In genomic region chr7:73828107-73828803, GRCh38 we compare ENCODE assay signal across 9 cellular contexts. TPM values are rescaled to one million over a fixed set of nuclear protein-coding genes. Genes with fewer than 3 reads are reported as not detected.
DNase-seq lines count a peak whose midpoint lies in the region; ATAC-seq and TF ChIP-seq lines count a peak whose summit lies in the region.
"Had no signal": no experiment of that assay in that cellular context is flagged by ENCODE, and none has a peak within 500 bp of the region (broad histone marks: within the 10 kb centered on the region; RNA-seq: fewer than 3 reads in every experiment).

No MANE protein-coding gene starts in this region.

- H3K9me3 ChIP-seq in spleen (no peaks in the 10 kb centered on the region), testis (no peaks in the 10 kb centered on the region)

- H3K4me3 ChIP-seq in fibroblast of pulmonary artery (replicated peaks; ENCODE audit: low read depth, low read length) = no peak overlapping the region
- H3K4me3 ChIP-seq in spleen = no peak overlapping the region
- H3K4me3 ChIP-seq in testis = no peak overlapping the region

- H3K27me3 ChIP-seq in spleen (replicated peaks in 1 of 7) (no peaks in the 10 kb centered on the region), testis (no peaks in the 10 kb centered on the region)

- DNase-seq in DMS153 treated with DMSO at 0.1 percent for 48 hours (lab: John Stamatoyannopoulos, UW; ENCODE audit: unreplicated experiment) (peak; percentile 99), NAMALWA (ENCODE audit: low spot score) (peak; percentile 60), fibroblast of pulmonary artery (ENCODE audit: low read depth) (peak; percentile 37), spleen (no peak), testis (no peak)

- H3K4me1 ChIP-seq in spleen (peaks cover 15 to 75% (median 43%) of the 10 kb centered on the region in 6 donors), testis (peaks cover 13% of the 10 kb centered on the region)

- TF ChIP-seq POLR2A in spleen (IDR thresholded peaks at IDR 0.05) (no peak), testis (IDR thresholded peaks at IDR 0.05) (no peak)

- 55 to 75% (median 68%) methylated on average over 13 to 14 of the region's 14 CpGs for WGBS in spleen, 5 donors
- 75 to 96% methylated on average over 10 to 14 of the region's 14 CpGs for WGBS in testis, 2 donors

- TF ChIP-seq CTCF in fibroblast of pulmonary artery (IDR thresholded peaks at IDR 0.05; ENCODE audit: low read length, missing control alignments) = no peak
- TF ChIP-seq CTCF in spleen (IDR thresholded peaks at IDR 0.05 in 8 of 11, conservative IDR thresholded peaks at IDR 0.05 in 3 of 11) = no peak
- no peak for TF ChIP-seq CTCF in testis (IDR thresholded peaks at IDR 0.05)

- intact Hi-C loops in spleen (cut with DNase I; ENCODE audit: low total_unique reads) = no loop called here
- intact Hi-C loops in testis (cut with DNase I; ENCODE audit: low total_unique reads) = loop anchor here (10.0 kb wide), 1 partner anchor 73 kb away; no protein-coding TSS in a partner anchor

- ATAC-seq in SK-N-SH treated with all-trans-retinoic acid at 6 μM for 48 hours = peak; percentile 90
- no peak for ATAC-seq in HG02610 (IDR thresholded peaks at IDR 0.05; ENCODE audit: unreplicated experiment)
- ATAC-seq in GM21528 (IDR thresholded peaks at IDR 0.05; ENCODE audit: low FRiP score, unreplicated experiment) = no peak

- H3K36me3 ChIP-seq in spleen (no peaks in the 10 kb centered on the region), testis (ENCODE audit: low read depth, missing control alignments) (no peaks in the 10 kb centered on the region)

- peak overlapping the region in 6 of 8 donors; percentile 21 to 46 (median 38) for H3K27ac ChIP-seq in spleen
- no peak overlapping the region for H3K27ac ChIP-seq in testis

TF ChIP-seq in SK-N-SH treated with all-trans-retinoic acid at 6 μM for 48 hours, 23 proteins besides CTCF, POLR2A, EP300 and RAD21:
- TF ChIP-seq CREB5 (CRISPR knock-in tag; IDR thresholded peaks at IDR 0.05; ENCODE audit: low read depth) (peak; percentile 45; the same call in 1 of the 2 replicates), SNAI2 (CRISPR knock-in tag; IDR thresholded peaks at IDR 0.05) (0 out of 2 replicates have a peak, but pooled peaks have one; percentile 48), TOX (CRISPR knock-in tag; IDR thresholded peaks at IDR 0.05; ENCODE audit: borderline replicate concordance) (no peak), ZFP3 (CRISPR knock-in tag; IDR thresholded peaks at IDR 0.05) (peak; percentile 67; the same call in 1 of the 2 replicates), ZFP30 (CRISPR knock-in tag; IDR thresholded peaks at IDR 0.05) (no peak), PATZ1 (CRISPR knock-in tag; IDR thresholded peaks at IDR 0.05; ENCODE audit: borderline replicate concordance) (no peak), ZNF8 (CRISPR knock-in tag; IDR thresholded peaks at IDR 0.05) (no peak), ESRRG (CRISPR knock-in tag; IDR thresholded peaks at IDR 0.05) (no peak), ZNF70 (CRISPR knock-in tag; IDR thresholded peaks at IDR 0.05) (no peak), BACH2 (CRISPR knock-in tag; IDR thresholded peaks at IDR 0.05; ENCODE audit: borderline replicate concordance) (no peak), RARB (CRISPR knock-in tag; IDR thresholded peaks at IDR 0.05) (no peak), CSDC2 (CRISPR knock-in tag; IDR thresholded peaks at IDR 0.05) (no peak), ZNF565 (CRISPR knock-in tag; conservative IDR thresholded peaks at IDR 0.05; ENCODE audit: low read depth) (no peak), ISL1 (CRISPR knock-in tag; IDR thresholded peaks at IDR 0.05) (peak; percentile 55), ZC3H10 (CRISPR knock-in tag; IDR thresholded peaks at IDR 0.05) (no peak), PPARA (CRISPR knock-in tag; IDR thresholded peaks at IDR 0.05; ENCODE audit: borderline replicate concordance) (no peak), ARNTL (CRISPR knock-in tag; IDR thresholded peaks at IDR 0.05; ENCODE audit: borderline replicate concordance, low read depth) (no peak), CSRNP3 (CRISPR knock-in tag; IDR thresholded peaks at IDR 0.05) (no peak; the same call in 1 of the 2 replicates), GLIS3 (CRISPR knock-in tag; IDR thresholded peaks at IDR 0.05) (no peak), OSR1 (CRISPR knock-in tag; IDR thresholded peaks at IDR 0.05) (no peak), TCF4 (CRISPR knock-in tag; IDR thresholded peaks at IDR 0.05; ENCODE audit: borderline replicate concordance) (no peak; the same call in 1 of the 2 replicates)
- TF ChIP-seq, protein P1, sequence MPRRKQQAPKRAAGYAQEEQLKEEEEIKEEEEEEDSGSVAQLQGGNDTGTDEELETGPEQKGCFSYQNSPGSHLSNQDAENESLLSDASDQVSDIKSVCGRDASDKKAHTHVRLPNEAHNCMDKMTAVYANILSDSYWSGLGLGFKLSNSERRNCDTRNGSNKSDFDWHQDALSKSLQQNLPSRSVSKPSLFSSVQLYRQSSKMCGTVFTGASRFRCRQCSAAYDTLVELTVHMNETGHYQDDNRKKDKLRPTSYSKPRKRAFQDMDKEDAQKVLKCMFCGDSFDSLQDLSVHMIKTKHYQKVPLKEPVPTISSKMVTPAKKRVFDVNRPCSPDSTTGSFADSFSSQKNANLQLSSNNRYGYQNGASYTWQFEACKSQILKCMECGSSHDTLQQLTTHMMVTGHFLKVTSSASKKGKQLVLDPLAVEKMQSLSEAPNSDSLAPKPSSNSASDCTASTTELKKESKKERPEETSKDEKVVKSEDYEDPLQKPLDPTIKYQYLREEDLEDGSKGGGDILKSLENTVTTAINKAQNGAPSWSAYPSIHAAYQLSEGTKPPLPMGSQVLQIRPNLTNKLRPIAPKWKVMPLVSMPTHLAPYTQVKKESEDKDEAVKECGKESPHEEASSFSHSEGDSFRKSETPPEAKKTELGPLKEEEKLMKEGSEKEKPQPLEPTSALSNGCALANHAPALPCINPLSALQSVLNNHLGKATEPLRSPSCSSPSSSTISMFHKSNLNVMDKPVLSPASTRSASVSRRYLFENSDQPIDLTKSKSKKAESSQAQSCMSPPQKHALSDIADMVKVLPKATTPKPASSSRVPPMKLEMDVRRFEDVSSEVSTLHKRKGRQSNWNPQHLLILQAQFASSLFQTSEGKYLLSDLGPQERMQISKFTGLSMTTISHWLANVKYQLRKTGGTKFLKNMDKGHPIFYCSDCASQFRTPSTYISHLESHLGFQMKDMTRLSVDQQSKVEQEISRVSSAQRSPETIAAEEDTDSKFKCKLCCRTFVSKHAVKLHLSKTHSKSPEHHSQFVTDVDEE (CRISPR knock-in tag; IDR thresholded peaks at IDR 0.05) = 0 out of 2 replicates have a peak, but pooled peaks have one; percentile 8

RNA-seq across cellular contexts. Expression of gene CLDN4, which starts 2.5 kb away (rescaled TPM):
- 1 to 10 TPM in 1 of 7 donors, under 1 TPM in 5, not detected in 1; 0.13 to 1.0 (median 0.24) TPM for total RNA-seq in spleen
- polyA plus RNA-seq in spleen = under 1 TPM; 0.33 to 0.77 (median 0.39) TPM
- total RNA-seq in testis = under 1 TPM; 0.93 to 0.94 TPM
- 4.3 TPM for polyA plus RNA-seq in testis (ENCODE audit: insufficient read depth, low read depth, low replicate concordance)

RNA-seq across cellular contexts. Expression of gene METTL27, which starts 14.1 kb away (rescaled TPM):
- total RNA-seq in spleen (1 to 10 TPM; 1.4 to 8.5 (median 4.4) TPM), testis (1 to 10 TPM; 3.5 to 3.7 TPM)
- polyA plus RNA-seq in spleen (1 to 10 TPM in 1 of 3 donors, under 1 TPM in 2; 0.59 to 2.6 (median 0.67) TPM), testis (ENCODE audit: insufficient read depth, low read depth, low replicate concordance) (5.6 TPM)

RNA-seq across cellular contexts. Expression of gene TMEM270, which starts 32.7 kb away (rescaled TPM):
- not detected for total RNA-seq in spleen
- not detected for polyA plus RNA-seq in spleen
- 10 to 100 TPM; 37.3 to 70.1 TPM for total RNA-seq in testis
- 113 TPM for polyA plus RNA-seq in testis (ENCODE audit: insufficient read depth, low read depth, low replicate concordance)
- total RNA-seq: dermis microvascular lymphatic vessel endothelial cell had no signal

RNA-seq across cellular contexts. Expression of gene CLDN3, which starts 58.2 kb away (rescaled TPM):
- total RNA-seq in spleen (not detected), testis (1 to 10 TPM; 1.9 to 5.1 TPM)
- polyA plus RNA-seq in spleen (under 1 TPM; 0.13 to 0.26 (median 0.26) TPM), testis (ENCODE audit: insufficient read depth, low read depth, low replicate concordance) (6.1 TPM)

Comparison
In these comparisons a context has a peak if more than half of its experiments do, and no peak if none do; other contexts are left out.
1. DNase-seq: peak in DMS153 treated with DMSO at 0.1 percent for 48 hours (single experiment), NAMALWA (single experiment) and fibroblast of pulmonary artery (single experiment); none in spleen (single experiment) and testis (single experiment).
2. H3K27ac ChIP-seq: peak in spleen (6 of 8); none in testis (0 of 2).
3. RNA of gene TMEM270, which starts 32.7 kb away (total RNA-seq): 37.3 to 70.1 TPM in testis; not detected in spleen; every median in the first group is over 10 times any median in the second.